Comparison of ENCODE assay signal across 1 cellular context in the genomic region with DNA sequence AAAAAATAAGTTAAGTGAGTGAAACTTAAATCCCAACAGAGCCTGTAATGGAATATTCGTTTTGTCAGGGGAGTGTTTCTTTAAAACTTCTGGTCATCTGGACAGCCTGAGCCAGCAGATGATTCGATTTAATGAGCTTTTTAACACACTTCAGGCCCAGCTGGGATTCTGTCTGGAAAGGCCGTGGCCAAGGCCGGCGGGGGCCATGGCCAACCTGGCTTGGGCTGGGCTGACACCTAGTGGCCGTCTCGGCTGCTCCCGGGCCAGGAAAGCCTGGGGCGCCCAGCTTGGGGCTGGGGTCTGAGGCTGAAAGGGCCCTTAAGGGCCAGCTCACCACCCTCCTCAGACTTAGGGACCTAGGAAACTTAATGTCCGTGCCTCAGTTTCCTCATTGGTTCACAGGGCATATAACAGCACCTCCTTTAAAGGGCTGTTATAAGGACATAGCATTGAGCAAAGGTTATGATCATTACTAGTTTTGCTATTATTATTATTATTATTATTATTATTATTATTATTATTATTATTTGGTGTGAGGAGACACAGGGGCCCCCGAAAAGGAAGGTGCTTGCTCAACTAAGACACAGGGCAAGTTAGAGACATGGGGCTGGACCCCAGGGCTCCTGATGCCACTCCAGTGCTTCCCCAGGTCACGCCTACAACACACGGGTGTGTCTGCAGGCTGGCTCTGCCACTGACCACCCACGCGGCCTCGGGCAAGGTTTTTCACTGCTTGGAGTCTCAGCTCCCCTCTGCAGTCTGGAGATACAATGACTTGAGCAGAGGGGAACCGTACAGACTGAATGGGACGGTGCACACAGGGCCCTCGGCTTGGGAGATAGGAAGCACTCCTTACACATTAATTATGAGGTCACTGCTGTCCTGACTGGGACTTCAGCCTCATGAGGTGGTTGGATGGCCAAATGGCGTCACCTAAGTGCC.
TF ChIP-seq lines count a peak whose summit lies in the region.

No MANE protein-coding gene starts in this region.

TF ChIP-seq in GM12878, 131 proteins besides CTCF, POLR2A, EP300 and RAD21 (continued from another document):
- TF ChIP-seq, protein P1, sequence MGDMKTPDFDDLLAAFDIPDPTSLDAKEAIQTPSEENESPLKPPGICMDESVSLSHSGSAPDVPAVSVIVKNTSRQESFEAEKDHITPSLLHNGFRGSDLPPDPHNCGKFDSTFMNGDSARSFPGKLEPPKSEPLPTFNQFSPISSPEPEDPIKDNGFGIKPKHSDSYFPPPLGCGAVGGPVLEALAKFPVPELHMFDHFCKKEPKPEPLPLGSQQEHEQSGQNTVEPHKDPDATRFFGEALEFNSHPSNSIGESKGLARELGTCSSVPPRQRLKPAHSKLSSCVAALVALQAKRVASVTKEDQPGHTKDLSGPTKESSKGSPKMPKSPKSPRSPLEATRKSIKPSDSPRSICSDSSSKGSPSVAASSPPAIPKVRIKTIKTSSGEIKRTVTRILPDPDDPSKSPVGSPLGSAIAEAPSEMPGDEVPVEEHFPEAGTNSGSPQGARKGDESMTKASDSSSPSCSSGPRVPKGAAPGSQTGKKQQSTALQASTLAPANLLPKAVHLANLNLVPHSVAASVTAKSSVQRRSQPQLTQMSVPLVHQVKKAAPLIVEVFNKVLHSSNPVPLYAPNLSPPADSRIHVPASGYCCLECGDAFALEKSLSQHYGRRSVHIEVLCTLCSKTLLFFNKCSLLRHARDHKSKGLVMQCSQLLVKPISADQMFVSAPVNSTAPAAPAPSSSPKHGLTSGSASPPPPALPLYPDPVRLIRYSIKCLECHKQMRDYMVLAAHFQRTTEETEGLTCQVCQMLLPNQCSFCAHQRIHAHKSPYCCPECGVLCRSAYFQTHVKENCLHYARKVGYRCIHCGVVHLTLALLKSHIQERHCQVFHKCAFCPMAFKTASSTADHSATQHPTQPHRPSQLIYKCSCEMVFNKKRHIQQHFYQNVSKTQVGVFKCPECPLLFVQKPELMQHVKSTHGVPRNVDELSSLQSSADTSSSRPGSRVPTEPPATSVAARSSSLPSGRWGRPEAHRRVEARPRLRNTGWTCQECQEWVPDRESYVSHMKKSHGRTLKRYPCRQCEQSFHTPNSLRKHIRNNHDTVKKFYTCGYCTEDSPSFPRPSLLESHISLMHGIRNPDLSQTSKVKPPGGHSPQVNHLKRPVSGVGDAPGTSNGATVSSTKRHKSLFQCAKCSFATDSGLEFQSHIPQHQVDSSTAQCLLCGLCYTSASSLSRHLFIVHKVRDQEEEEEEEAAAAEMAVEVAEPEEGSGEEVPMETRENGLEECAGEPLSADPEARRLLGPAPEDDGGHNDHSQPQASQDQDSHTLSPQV (IDR thresholded peaks at IDR 0.05) = no peak
- no peak for TF ChIP-seq YBX1 (IDR thresholded peaks at IDR 0.05)
